In genomic region chr3:159929181-159929893, GRCh38 we compare ENCODE assay signal across 8 cellular contexts. TPM values are rescaled to one million over a fixed set of nuclear protein-coding genes. Genes with fewer than 3 reads are reported as not detected.
DNase-seq lines count a peak whose midpoint lies in the region; ATAC-seq and TF ChIP-seq lines count a peak whose summit lies in the region.

No MANE protein-coding gene starts in this region.

- TF ChIP-seq CTCF in A673 (conservative IDR thresholded peaks at IDR 0.05; ENCODE audit: low read depth, low read length), result 0 out of 2 replicates have a peak, but pooled peaks have one; percentile 9
- TF ChIP-seq CTCF in OCI-LY3 (IDR thresholded peaks at IDR 0.05; ENCODE audit: low read depth, low read length), result peak; percentile 66
- peak; percentile 55 for TF ChIP-seq CTCF in epithelial cell of proximal tubule (conservative IDR thresholded peaks at IDR 0.05; ENCODE audit: low read depth, low read length)
- TF ChIP-seq CTCF in neutrophil (IDR thresholded peaks at IDR 0.05), result peak; percentile 46

- H3K4me3 ChIP-seq in A673 (ENCODE audit: low read depth, low read length, poor library complexity, severe bottlenecking) (no peak overlapping the region), OCI-LY3 (ENCODE audit: low read length) (peak overlapping the region; percentile 3; the same call in 1 of the 2 replicates), epithelial cell of proximal tubule (ENCODE audit: low read depth, low read length) (no peak overlapping the region), neutrophil (ENCODE audit: low read depth in 1 of 2, low read length in 1 of 2) (peak overlapping the region; percentile 6 to 15)

- no peaks in the 10 kb centered on the region for H3K27me3 ChIP-seq in A673 (replicated peaks; ENCODE audit: insufficient read depth, low read depth, low read length, poor library complexity)
- no peaks in the 10 kb centered on the region for H3K27me3 ChIP-seq in OCI-LY3 (ENCODE audit: low read depth, low read length)
- H3K27me3 ChIP-seq in neutrophil, result no peaks in the 10 kb centered on the region

- H3K4me1 ChIP-seq in A673 (ENCODE audit: insufficient read depth, low read length, poor library complexity, severe bottlenecking), result no peaks in the 10 kb centered on the region
- peaks cover 39% of the 10 kb centered on the region for H3K4me1 ChIP-seq in OCI-LY3 (ENCODE audit: low read length)
- H3K4me1 ChIP-seq in neutrophil (ENCODE audit: control insufficient read depth in 1 of 2, insufficient read depth in 1 of 2, low read depth in 1 of 2, low read length in 1 of 2), result peaks cover 9 to 17% of the 10 kb centered on the region in 2 experiments

- intact Hi-C loops in A673 (cut with micrococcal nuclease; ENCODE audit: unreplicated experiment), result no loop called here

- POLR2A ChIA-PET in A673 (lab: Charles Lee; ENCODE audit: low non-redundant PET), result no interaction called here

- no peak for TF ChIP-seq POLR2A in GM18505 (IDR thresholded peaks at IDR 0.05; ENCODE audit: borderline replicate concordance, extremely low read depth, insufficient read depth, insufficient read length)

- H3K9ac ChIP-seq in OCI-LY3 (ENCODE audit: low read length), result peak overlapping the region; percentile 38; the same call in 1 of the 2 replicates

- H4K20me1 ChIP-seq in OCI-LY3 (ENCODE audit: insufficient read depth, low read length), result no peaks in the 10 kb centered on the region

- DNase-seq in A673 (ENCODE audit: low spot score), result peak; percentile 12
- DNase-seq in epithelial cell of proximal tubule (ENCODE audit: low read depth), result no peak
- DNase-seq in COLO668 (lab: John Stamatoyannopoulos, UW; ENCODE audit: unreplicated experiment), result no peak

- CTCF ChIA-PET in A673 (lab: Charles Lee), result no interaction called here

- peak; percentile 63 for ATAC-seq in GM18505 (IDR thresholded peaks at IDR 0.05; ENCODE audit: unreplicated experiment)
- ATAC-seq in HG02885 (IDR thresholded peaks at IDR 0.05; ENCODE audit: poor library complexity, unreplicated experiment), result peak; percentile 63
- ATAC-seq in HG03439 (IDR thresholded peaks at IDR 0.05; ENCODE audit: unreplicated experiment), result no peak

- peak overlapping the region; percentile 59 for H2AFZ ChIP-seq in OCI-LY3 (ENCODE audit: low read depth, low read length)

- H3K4me2 ChIP-seq in OCI-LY3 (ENCODE audit: low read length), result peak overlapping the region; percentile 45

- no TSS peak for BruUV-seq in A673 (replicated peaks; lab: Mats Ljungman, UMichigan)

- H3K79me2 ChIP-seq in OCI-LY3 (ENCODE audit: low read length), result no peaks in the 10 kb centered on the region

- H3K36me3 ChIP-seq in A673 (ENCODE audit: insufficient read depth, low read length, poor library complexity, severe bottlenecking) (no peaks in the 10 kb centered on the region), OCI-LY3 (replicated peaks; ENCODE audit: low read depth, low read length) (peaks cover 10% of the 10 kb centered on the region), neutrophil (no peaks in the 10 kb centered on the region)

- H3K27ac ChIP-seq in A673 (ENCODE audit: low read depth, low read length, poor library complexity, severe bottlenecking), result no peak overlapping the region
- H3K27ac ChIP-seq in OCI-LY3 (ENCODE audit: low read length), result peak overlapping the region; percentile 63
- H3K27ac ChIP-seq in neutrophil, result peak overlapping the region; percentile 83

- H3K9me3 ChIP-seq in A673 (ENCODE audit: low read depth, low read length, poor library complexity, severe bottlenecking) (peaks cover 4% of the 10 kb centered on the region), OCI-LY3 (ENCODE audit: insufficient read depth, low read length) (peaks cover 13% of the 10 kb centered on the region), neutrophil (no peaks in the 10 kb centered on the region)

RNA-seq across cellular contexts. Expression of gene IL12A, which starts 59.3 kb away (rescaled TPM):
- total RNA-seq in A673 (2021), result not detected in 2 replicates
- total RNA-seq in epithelial cell of proximal tubule, result 2.9 and 8.1 TPM in 2 replicates

Comparison
In these comparisons a context has a peak if more than half of its experiments do, and no peak if none do; other contexts are left out.
1. H3K4me3 ChIP-seq: peak in OCI-LY3 (single experiment) and neutrophil (2 of 2); none in A673 (single experiment) and epithelial cell of proximal tubule (single experiment).
2. CTCF ChIP-seq: peak in every context shown above with its lines; median percentile 66 in OCI-LY3; 55 in epithelial cell of proximal tubule; 46 in neutrophil; 9 in A673.